1 cellular context compared by ENCODE assay signal in the genomic region with DNA sequence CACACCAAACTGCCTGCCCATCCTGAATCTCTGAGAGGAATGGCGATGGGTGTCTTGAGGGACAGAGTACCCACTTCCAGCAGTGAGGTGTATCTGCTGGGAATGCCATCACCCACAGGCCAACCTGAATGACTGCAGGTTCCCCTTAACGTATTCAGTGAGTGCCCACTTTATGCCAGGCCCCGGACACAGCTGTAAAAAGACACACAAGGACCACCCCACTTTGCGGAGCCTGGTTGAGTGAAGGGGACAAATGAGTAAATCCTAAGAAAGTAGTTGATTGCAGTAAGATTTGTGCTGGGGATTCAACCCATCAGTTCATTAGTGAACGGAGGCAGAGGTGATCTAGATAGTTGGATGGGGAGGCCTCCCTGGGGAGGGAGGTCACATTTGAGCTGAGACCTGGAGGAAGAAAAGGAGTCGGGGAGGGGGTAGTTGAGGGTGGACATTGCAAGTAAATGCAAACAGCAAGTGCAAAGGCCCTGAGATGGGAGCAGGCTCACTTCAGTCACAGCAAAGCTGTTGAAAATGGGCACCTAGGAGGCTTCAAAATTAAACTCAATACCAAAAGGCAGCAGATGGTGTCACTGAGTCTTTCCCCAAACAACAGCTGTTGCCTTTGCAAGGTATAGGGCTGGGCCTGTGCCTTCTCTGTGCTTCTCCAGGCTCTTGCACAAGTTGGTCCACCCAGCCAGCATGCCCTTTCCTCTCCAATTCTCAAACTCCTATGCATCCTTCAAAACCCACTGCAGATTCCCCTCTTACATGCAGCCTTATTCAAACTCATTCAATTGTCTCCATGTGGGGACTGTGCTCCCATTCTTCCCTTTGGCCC.
A peak's percentile ranks its signal among the peaks of the same experiment; 100 is the strongest.
TF ChIP-seq lines count a peak whose summit lies in the region.

No MANE protein-coding gene starts in this region.

TF ChIP-seq in HepG2, 621 proteins besides CTCF, POLR2A, EP300 and RAD21 (continued from another document and continues in another):
- TF ChIP-seq, protein P1, sequence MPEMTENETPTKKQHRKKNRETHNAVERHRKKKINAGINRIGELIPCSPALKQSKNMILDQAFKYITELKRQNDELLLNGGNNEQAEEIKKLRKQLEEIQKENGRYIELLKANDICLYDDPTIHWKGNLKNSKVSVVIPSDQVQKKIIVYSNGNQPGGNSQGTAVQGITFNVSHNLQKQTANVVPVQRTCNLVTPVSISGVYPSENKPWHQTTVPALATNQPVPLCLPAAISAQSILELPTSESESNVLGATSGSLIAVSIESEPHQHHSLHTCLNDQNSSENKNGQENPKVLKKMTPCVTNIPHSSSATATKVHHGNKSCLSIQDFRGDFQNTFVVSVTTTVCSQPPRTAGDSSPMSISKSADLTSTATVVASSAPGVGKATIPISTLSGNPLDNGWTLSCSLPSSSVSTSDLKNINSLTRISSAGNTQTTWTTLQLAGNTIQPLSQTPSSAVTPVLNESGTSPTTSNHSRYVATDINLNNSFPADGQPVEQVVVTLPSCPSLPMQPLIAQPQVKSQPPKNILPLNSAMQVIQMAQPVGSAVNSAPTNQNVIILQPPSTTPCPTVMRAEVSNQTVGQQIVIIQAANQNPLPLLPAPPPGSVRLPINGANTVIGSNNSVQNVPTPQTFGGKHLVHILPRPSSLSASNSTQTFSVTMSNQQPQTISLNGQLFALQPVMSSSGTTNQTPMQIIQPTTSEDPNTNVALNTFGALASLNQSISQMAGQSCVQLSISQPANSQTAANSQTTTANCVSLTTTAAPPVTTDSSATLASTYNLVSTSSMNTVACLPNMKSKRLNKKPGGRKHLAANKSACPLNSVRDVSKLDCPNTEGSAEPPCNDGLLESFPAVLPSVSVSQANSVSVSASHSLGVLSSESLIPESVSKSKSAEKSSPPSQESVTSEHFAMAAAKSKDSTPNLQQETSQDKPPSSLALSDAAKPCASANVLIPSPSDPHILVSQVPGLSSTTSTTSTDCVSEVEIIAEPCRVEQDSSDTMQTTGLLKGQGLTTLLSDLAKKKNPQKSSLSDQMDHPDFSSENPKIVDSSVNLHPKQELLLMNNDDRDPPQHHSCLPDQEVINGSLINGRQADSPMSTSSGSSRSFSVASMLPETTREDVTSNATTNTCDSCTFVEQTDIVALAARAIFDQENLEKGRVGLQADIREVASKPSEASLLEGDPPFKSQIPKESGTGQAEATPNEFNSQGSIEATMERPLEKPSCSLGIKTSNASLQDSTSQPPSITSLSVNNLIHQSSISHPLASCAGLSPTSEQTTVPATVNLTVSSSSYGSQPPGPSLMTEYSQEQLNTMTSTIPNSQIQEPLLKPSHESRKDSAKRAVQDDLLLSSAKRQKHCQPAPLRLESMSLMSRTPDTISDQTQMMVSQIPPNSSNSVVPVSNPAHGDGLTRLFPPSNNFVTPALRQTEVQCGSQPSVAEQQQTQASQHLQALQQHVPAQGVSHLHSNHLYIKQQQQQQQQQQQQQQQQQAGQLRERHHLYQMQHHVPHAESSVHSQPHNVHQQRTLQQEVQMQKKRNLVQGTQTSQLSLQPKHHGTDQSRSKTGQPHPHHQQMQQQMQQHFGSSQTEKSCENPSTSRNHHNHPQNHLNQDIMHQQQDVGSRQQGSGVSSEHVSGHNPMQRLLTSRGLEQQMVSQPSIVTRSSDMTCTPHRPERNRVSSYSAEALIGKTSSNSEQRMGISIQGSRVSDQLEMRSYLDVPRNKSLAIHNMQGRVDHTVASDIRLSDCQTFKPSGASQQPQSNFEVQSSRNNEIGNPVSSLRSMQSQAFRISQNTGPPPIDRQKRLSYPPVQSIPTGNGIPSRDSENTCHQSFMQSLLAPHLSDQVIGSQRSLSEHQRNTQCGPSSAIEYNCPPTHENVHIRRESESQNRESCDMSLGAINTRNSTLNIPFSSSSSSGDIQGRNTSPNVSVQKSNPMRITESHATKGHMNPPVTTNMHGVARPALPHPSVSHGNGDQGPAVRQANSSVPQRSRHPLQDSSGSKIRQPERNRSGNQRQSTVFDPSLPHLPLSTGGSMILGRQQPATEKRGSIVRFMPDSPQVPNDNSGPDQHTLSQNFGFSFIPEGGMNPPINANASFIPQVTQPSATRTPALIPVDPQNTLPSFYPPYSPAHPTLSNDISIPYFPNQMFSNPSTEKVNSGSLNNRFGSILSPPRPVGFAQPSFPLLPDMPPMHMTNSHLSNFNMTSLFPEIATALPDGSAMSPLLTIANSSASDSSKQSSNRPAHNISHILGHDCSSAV (CRISPR knock-in tag; IDR thresholded peaks at IDR 0.05; ENCODE audit: borderline replicate concordance) = no peak
- TF ChIP-seq SALL2 (CRISPR knock-in tag; IDR thresholded peaks at IDR 0.05) (no peak), STAT5B (CRISPR knock-in tag; IDR thresholded peaks at IDR 0.05) (no peak), ZNF766 (CRISPR knock-in tag; IDR thresholded peaks at IDR 0.05; ENCODE audit: borderline replicate concordance) (no peak), REL (CRISPR knock-in tag; conservative IDR thresholded peaks at IDR 0.05) (no peak), PRDM15 (CRISPR knock-in tag; IDR thresholded peaks at IDR 0.05) (no peak), ZNF75D (CRISPR knock-in tag; IDR thresholded peaks at IDR 0.05; ENCODE audit: borderline replicate concordance) (no peak), ATF2 (CRISPR knock-in tag; IDR thresholded peaks at IDR 0.05) (no peak), ZNF841 (CRISPR knock-in tag; IDR thresholded peaks at IDR 0.05; ENCODE audit: borderline replicate concordance) (no peak), TEAD3 (CRISPR knock-in tag; optimal IDR thresholded peaks at IDR 0.05; ENCODE audit: borderline replicate concordance) (peak; percentile 11), RAD51 (IDR thresholded peaks at IDR 0.05; ENCODE audit: borderline replicate concordance) (no peak), THYN1 (CRISPR knock-in tag; IDR thresholded peaks at IDR 0.05; ENCODE audit: borderline replicate concordance, low read depth) (no peak), ZNF431 (CRISPR knock-in tag; IDR thresholded peaks at IDR 0.05; ENCODE audit: borderline replicate concordance, low read depth) (no peak), ZNF430 (CRISPR knock-in tag; IDR thresholded peaks at IDR 0.05) (no peak), FOXO1 (CRISPR knock-in tag; IDR thresholded peaks at IDR 0.05) (no peak), NCOA2 (CRISPR knock-in tag; IDR thresholded peaks at IDR 0.05) (0 out of 2 replicates have a peak, but pooled peaks have one; percentile 10), CCDC6 (CRISPR knock-in tag; IDR thresholded peaks at IDR 0.05) (no peak)
- TF ChIP-seq, protein P2, sequence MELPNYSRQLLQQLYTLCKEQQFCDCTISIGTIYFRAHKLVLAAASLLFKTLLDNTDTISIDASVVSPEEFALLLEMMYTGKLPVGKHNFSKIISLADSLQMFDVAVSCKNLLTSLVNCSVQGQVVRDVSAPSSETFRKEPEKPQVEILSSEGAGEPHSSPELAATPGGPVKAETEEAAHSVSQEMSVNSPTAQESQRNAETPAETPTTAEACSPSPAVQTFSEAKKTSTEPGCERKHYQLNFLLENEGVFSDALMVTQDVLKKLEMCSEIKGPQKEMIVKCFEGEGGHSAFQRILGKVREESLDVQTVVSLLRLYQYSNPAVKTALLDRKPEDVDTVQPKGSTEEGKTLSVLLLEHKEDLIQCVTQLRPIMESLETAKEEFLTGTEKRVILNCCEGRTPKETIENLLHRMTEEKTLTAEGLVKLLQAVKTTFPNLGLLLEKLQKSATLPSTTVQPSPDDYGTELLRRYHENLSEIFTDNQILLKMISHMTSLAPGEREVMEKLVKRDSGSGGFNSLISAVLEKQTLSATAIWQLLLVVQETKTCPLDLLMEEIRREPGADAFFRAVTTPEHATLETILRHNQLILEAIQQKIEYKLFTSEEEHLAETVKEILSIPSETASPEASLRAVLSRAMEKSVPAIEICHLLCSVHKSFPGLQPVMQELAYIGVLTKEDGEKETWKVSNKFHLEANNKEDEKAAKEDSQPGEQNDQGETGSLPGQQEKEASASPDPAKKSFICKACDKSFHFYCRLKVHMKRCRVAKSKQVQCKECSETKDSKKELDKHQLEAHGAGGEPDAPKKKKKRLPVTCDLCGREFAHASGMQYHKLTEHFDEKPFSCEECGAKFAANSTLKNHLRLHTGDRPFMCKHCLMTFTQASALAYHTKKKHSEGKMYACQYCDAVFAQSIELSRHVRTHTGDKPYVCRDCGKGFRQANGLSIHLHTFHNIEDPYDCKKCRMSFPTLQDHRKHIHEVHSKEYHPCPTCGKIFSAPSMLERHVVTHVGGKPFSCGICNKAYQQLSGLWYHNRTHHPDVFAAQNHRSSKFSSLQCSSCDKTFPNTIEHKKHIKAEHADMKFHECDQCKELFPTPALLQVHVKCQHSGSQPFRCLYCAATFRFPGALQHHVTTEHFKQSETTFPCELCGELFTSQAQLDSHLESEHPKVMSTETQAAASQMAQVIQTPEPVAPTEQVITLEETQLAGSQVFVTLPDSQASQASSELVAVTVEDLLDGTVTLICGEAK (IDR thresholded peaks at IDR 0.05) = no peak
- TF ChIP-seq, protein P2 (CRISPR knock-in tag; IDR thresholded peaks at IDR 0.05) = no peak
- TF ChIP-seq, protein P3, sequence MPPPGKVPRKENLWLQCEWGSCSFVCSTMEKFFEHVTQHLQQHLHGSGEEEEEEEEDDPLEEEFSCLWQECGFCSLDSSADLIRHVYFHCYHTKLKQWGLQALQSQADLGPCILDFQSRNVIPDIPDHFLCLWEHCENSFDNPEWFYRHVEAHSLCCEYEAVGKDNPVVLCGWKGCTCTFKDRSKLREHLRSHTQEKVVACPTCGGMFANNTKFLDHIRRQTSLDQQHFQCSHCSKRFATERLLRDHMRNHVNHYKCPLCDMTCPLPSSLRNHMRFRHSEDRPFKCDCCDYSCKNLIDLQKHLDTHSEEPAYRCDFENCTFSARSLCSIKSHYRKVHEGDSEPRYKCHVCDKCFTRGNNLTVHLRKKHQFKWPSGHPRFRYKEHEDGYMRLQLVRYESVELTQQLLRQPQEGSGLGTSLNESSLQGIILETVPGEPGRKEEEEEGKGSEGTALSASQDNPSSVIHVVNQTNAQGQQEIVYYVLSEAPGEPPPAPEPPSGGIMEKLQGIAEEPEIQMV (CRISPR knock-in tag; IDR thresholded peaks at IDR 0.05; ENCODE audit: low read depth) = no peak
- TF ChIP-seq, protein P4, sequence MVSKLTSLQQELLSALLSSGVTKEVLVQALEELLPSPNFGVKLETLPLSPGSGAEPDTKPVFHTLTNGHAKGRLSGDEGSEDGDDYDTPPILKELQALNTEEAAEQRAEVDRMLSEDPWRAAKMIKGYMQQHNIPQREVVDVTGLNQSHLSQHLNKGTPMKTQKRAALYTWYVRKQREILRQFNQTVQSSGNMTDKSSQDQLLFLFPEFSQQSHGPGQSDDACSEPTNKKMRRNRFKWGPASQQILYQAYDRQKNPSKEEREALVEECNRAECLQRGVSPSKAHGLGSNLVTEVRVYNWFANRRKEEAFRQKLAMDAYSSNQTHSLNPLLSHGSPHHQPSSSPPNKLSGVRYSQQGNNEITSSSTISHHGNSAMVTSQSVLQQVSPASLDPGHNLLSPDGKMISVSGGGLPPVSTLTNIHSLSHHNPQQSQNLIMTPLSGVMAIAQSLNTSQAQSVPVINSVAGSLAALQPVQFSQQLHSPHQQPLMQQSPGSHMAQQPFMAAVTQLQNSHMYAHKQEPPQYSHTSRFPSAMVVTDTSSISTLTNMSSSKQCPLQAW (CRISPR knock-in tag; IDR thresholded peaks at IDR 0.05) = peak; percentile 58; the same call in 1 of the 2 replicates
